8 cellular contexts compared by ENCODE assay signal in the genomic region with DNA sequence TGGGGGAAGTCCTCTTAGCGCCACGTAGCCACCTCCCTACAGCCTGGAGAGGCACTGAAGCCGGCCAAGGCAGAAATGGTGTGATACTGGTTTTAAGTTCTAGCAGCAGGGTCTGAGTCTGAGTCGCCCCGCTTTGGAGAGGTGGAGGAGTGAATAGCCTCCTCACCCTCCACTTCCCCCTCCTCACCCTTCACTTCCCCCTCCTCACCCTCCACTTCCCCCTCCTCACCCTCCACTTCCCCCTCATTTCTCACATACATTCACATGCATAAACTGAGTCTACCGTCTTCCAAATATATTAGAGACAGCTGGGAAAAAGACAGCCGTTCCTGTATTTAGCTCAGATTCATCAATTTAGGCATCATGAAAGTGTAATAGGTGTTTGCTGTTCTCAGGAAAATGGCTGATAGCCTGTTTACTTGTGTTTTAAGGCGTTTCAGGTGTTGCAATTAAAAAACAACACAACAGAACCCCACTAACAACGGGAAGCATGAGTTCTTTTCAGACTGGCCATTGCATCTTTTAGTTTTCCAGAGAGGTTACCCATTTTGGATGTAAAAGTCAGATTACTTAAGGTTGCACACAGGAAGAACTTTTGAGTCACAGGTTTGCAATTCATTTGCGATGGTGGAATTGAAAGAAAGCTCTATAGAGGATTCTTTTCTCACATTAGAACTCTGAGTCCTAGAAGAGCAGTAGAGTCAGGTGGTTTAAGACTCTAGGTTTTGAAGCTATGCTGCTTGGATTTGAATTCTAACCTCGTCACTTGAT. TPM values are rescaled to one million over a fixed set of nuclear protein-coding genes. Genes with fewer than 3 reads are reported as not detected.
DNase-seq lines count a peak whose midpoint lies in the region; ATAC-seq, FAIRE-seq and TF ChIP-seq lines count a peak whose summit lies in the region.

No MANE protein-coding gene starts in this region.

- peak; percentile 22 for DNase-seq in AG20443 (ENCODE audit: low spot score)
- no peak for DNase-seq in activated naive CD8-positive, alpha-beta T cell treated with anti-CD3 and anti-CD28 coated beads, Interleukin-2, amount 10 ng/mL, durations not matched to agents 7 days and 5 days
- no peak for DNase-seq in hepatocyte (ENCODE audit: low spot score)
- no peak for DNase-seq in small intestine
- no peak for DNase-seq in NCI-H82 treated with DMSO at 0.1 percent for 48 hours (lab: John Stamatoyannopoulos, UW; ENCODE audit: unreplicated experiment)
- DNase-seq in HTR-8/SVneo (ENCODE audit: insufficient read length, low spot score), result no peak

- H3K79me2 ChIP-seq in hepatocyte, result peaks cover 54% of the 10 kb centered on the region

- peak overlapping the region; percentile 96 for H3K4me3 Mint-ChIP-seq in activated naive CD8-positive, alpha-beta T cell treated with anti-CD3 and anti-CD28 coated beads, Interleukin-2, amount 10 ng/mL, durations not matched to agents 7 days and 5 days

- POLR2A ChIA-PET in activated naive CD8-positive, alpha-beta T cell treated with anti-CD3 and anti-CD28 coated beads, Interleukin-2, amount 10 ng/mL, durations not matched to agents 7 days and 5 days (lab: Charles Lee), result interaction anchor here (0.6 to 2.1 kb wide), 15 partner anchors 8 to 526 kb away, joined by 3 to 11 read pairs (median 4); partner anchors contain the start of genes ADO and EGR2

- peak overlapping the region; percentile 98 for H3K27ac Mint-ChIP-seq in activated naive CD8-positive, alpha-beta T cell treated with anti-CD3 and anti-CD28 coated beads, Interleukin-2, amount 10 ng/mL, durations not matched to agents 7 days and 5 days

- 13% methylated on average over 9 of the region's 11 CpGs for WGBS in hepatocyte (ENCODE audit: low lambda C conversion rate, missing lambda C conversion rate)
- WGBS in small intestine, 3 donors, result 1 to 9% (median 2%) methylated on average over 10 to 11 of the region's 11 CpGs

- TF ChIP-seq CTCF in hepatocyte (IDR thresholded peaks at IDR 0.05; ENCODE audit: poor library complexity), result no peak

- H3K4me1 Mint-ChIP-seq in activated naive CD8-positive, alpha-beta T cell treated with anti-CD3 and anti-CD28 coated beads, Interleukin-2, amount 10 ng/mL, durations not matched to agents 7 days and 5 days, result peaks cover 26% of the 10 kb centered on the region

- FAIRE-seq in small intestine (lab: Jason Lieb, UNC), result no peak
- no peak for FAIRE-seq in HTR-8/SVneo (lab: Jason Lieb, UNC)

- peaks cover 10% of the 10 kb centered on the region for H3K9me3 Mint-ChIP-seq in activated naive CD8-positive, alpha-beta T cell treated with anti-CD3 and anti-CD28 coated beads, Interleukin-2, amount 10 ng/mL, durations not matched to agents 7 days and 5 days

- H3K36me3 ChIP-seq in hepatocyte (replicated peaks; ENCODE audit: insufficient read depth, low read depth), result no peaks in the 10 kb centered on the region
- no peaks in the 10 kb centered on the region for H3K36me3 ChIP-seq in small intestine (ENCODE audit: control insufficient read depth in 2 of 2, insufficient read depth in 2 of 2, low read length in 2 of 2)

- H3K4me2 ChIP-seq in hepatocyte, result peak overlapping the region; percentile 84

- H3K9me2 ChIP-seq in hepatocyte (replicated peaks; ENCODE audit: insufficient read depth), result no peaks in the 10 kb centered on the region

- H2AFZ ChIP-seq in hepatocyte, result peak overlapping the region; percentile 51

- H4K20me1 ChIP-seq in hepatocyte (ENCODE audit: insufficient read depth, poor library complexity, severe bottlenecking), result peaks cover 10% of the 10 kb centered on the region

- H3K27ac ChIP-seq in hepatocyte (peak overlapping the region; percentile 97), small intestine (ENCODE audit: low read depth in 1 of 2, low read length in 1 of 2) (peak overlapping the region; percentile 93 to 97)

- no peaks in the 10 kb centered on the region for H3K27me3 Mint-ChIP-seq in activated naive CD8-positive, alpha-beta T cell treated with anti-CD3 and anti-CD28 coated beads, Interleukin-2, amount 10 ng/mL, durations not matched to agents 7 days and 5 days

- H3K4me3 ChIP-seq in hepatocyte (peak overlapping the region; percentile 52), small intestine (ENCODE audit: low read depth in 1 of 2, low read length in 2 of 2) (peak overlapping the region; percentile 63 to 98)

- H3K36me3 Mint-ChIP-seq in activated naive CD8-positive, alpha-beta T cell treated with anti-CD3 and anti-CD28 coated beads, Interleukin-2, amount 10 ng/mL, durations not matched to agents 7 days and 5 days, result peaks cover 23% of the 10 kb centered on the region

- H3K4me1 ChIP-seq in hepatocyte (ENCODE audit: insufficient read depth) (peaks cover 12% of the 10 kb centered on the region), small intestine (ENCODE audit: control insufficient read depth in 2 of 2, insufficient read depth in 1 of 2, low read depth in 1 of 2, low read length in 1 of 2) (peaks cover 0 to 4% of the 10 kb centered on the region in 2 donors)

- H3K9me3 ChIP-seq in hepatocyte (ENCODE audit: low read depth) (no peaks in the 10 kb centered on the region), small intestine (ENCODE audit: control insufficient read depth, low read depth) (no peaks in the 10 kb centered on the region)

- ATAC-seq in HG03103 (IDR thresholded peaks at IDR 0.05; ENCODE audit: low read depth, unreplicated experiment), result peak; percentile 33
- peak; percentile 69 for ATAC-seq in activated naive CD8-positive, alpha-beta T cell treated with anti-CD3 and anti-CD28 coated beads, Interleukin-2, amount 10 ng/mL, durations not matched to agents 7 days and 5 days (ENCODE audit: low read depth)
- no peak for ATAC-seq in GM19463 (IDR thresholded peaks at IDR 0.05; ENCODE audit: unreplicated experiment)

- H3K27me3 ChIP-seq in hepatocyte (no peaks in the 10 kb centered on the region), small intestine (ENCODE audit: control insufficient read depth in 2 of 2, insufficient read depth in 2 of 2, low read length in 2 of 2) (no peaks in the 10 kb centered on the region)

RNA-seq across cellular contexts. Expression of gene NRBF2, which starts 0.8 kb away (rescaled TPM):
- 10 to 100 TPM; 24.1 to 24.7 TPM for total RNA-seq in activated naive CD8-positive, alpha-beta T cell treated with anti-CD3 and anti-CD28 coated beads, Interleukin-2, amount 10 ng/mL, durations not matched to agents 7 days and 5 days
- total RNA-seq in hepatocyte, result 35.6 and 42.7 TPM in 2 replicates
- polyA plus RNA-seq in hepatocyte, result 40.8 and 44.5 TPM in 2 replicates
- 10 to 100 TPM; 14.4 to 23.5 (median 19.9) TPM for polyA plus RNA-seq in small intestine
